In genomic region chr9:88530051-88530450, GRCh38 we compare ENCODE assay signal across 14 cellular contexts. TPM values are rescaled to one million over a fixed set of nuclear protein-coding genes. Genes with fewer than 3 reads are reported as not detected.
DNase-seq lines count a peak whose midpoint lies in the region; ATAC-seq and TF ChIP-seq lines count a peak whose summit lies in the region.
"Had no signal": no experiment of that assay in that cellular context is flagged by ENCODE, and none has a peak within 500 bp of the region (broad histone marks: within the 10 kb centered on the region; RNA-seq: fewer than 3 reads in every experiment).

No MANE protein-coding gene starts in this region.

- DNase-seq in Caki2 (ENCODE audit: low read depth): peak; percentile 87
- DNase-seq in MV-4-11 (lab: John Stamatoyannopoulos, UW): peak; percentile 74
- no peak for DNase-seq in coronary artery (ENCODE audit: low spot score)
- DNase-seq in effector CD8-positive, alpha-beta T cell (lab: John Stamatoyannopoulos, UW): no peak
- no peak for DNase-seq in NAMALWA (ENCODE audit: low spot score)
- no peak for DNase-seq in nephron progenitor cell
- DNase-seq in stimulated activated naive B cell treated with anti-CD40 and anti-IgM and Interleukin-4, amounts not matched to agents 10 μg/mL and 1 μg/mL and 100 μg/mL, for 72 hours: no peak
- DNase-seq: amniotic stem cell; CD8-positive, alpha-beta T cell; left cardiac atrium; NCI-H2081; stimulated activated CD4-positive, alpha-beta T cell treated with anti-CD3 and anti-CD28 coated beads, Interleukin-4, amount 100 ng/mL, for 1 hour had no signal

- H3K27ac ChIP-seq in coronary artery: peak overlapping the region; percentile 16 to 78

- H3K4me3 ChIP-seq in coronary artery: no peak overlapping the region
- H3K4me3 ChIP-seq: GM12878 had no signal

- H3K4me3 Mint-ChIP-seq in nephron: peak overlapping the region in 1 of 3 experiments; percentile 24
- H3K4me3 Mint-ChIP-seq in nephron progenitor cell: no peak overlapping the region
- H3K4me3 Mint-ChIP-seq in stimulated activated naive B cell treated with anti-CD40 and anti-IgM and Interleukin-4, amounts not matched to agents 10 μg/mL and 1 μg/mL and 100 μg/mL, for 72 hours: no peak overlapping the region
- H3K4me3 Mint-ChIP-seq: CD8-positive, alpha-beta T cell had no signal

- in situ Hi-C loops in Caki2 (cut with HindIII; ENCODE audit: low pct_unique_long_range_greater_than_20kb, low sequenced_read_pairs): no loop called here

- peak overlapping the region; percentile 32 to 85 (median 83) for H3K27ac Mint-ChIP-seq in nephron
- no peak overlapping the region for H3K27ac Mint-ChIP-seq in nephron progenitor cell
- H3K27ac Mint-ChIP-seq in stimulated activated naive B cell treated with anti-CD40 and anti-IgM and Interleukin-4, amounts not matched to agents 10 μg/mL and 1 μg/mL and 100 μg/mL, for 72 hours: no peak overlapping the region
- H3K27ac Mint-ChIP-seq: CD8-positive, alpha-beta T cell had no signal

- H3K4me1 Mint-ChIP-seq in nephron (peaks cover 43% of the 10 kb centered on the region), nephron progenitor cell (peaks cover 54% of the 10 kb centered on the region)
- H3K4me1 Mint-ChIP-seq in stimulated activated naive B cell treated with anti-CD40 and anti-IgM and Interleukin-4, amounts not matched to agents 10 μg/mL and 1 μg/mL and 100 μg/mL, for 72 hours: peaks cover 7 to 16% of the 10 kb centered on the region in 2 donors

- H3K36me3 Mint-ChIP-seq in nephron (ENCODE audit: low read depth) (no peaks in the 10 kb centered on the region), nephron progenitor cell (ENCODE audit: low read depth) (no peaks in the 10 kb centered on the region)
- H3K36me3 Mint-ChIP-seq in stimulated activated naive B cell treated with anti-CD40 and anti-IgM and Interleukin-4, amounts not matched to agents 10 μg/mL and 1 μg/mL and 100 μg/mL, for 72 hours: no peaks in the 10 kb centered on the region
- H3K36me3 Mint-ChIP-seq: CD8-positive, alpha-beta T cell had no signal

- no peak for ATAC-seq in stimulated activated naive B cell treated with anti-CD40 and anti-IgM and Interleukin-4, amounts not matched to agents 10 μg/mL and 1 μg/mL and 100 μg/mL, for 72 hours (replicated peaks)
- ATAC-seq: CD8-positive, alpha-beta T cell; GM12878; left cardiac atrium had no signal

- H3K9me3 Mint-ChIP-seq in nephron (no peaks in the 10 kb centered on the region), nephron progenitor cell (peaks cover 8% of the 10 kb centered on the region)
- H3K9me3 Mint-ChIP-seq in stimulated activated naive B cell treated with anti-CD40 and anti-IgM and Interleukin-4, amounts not matched to agents 10 μg/mL and 1 μg/mL and 100 μg/mL, for 72 hours: peaks cover 0 to 1% of the 10 kb centered on the region in 2 donors
- H3K9me3 Mint-ChIP-seq: CD8-positive, alpha-beta T cell had no signal

- H3K27me3 Mint-ChIP-seq in nephron (ENCODE audit: low read depth): peaks cover 35% of the 10 kb centered on the region
- peaks cover 51% of the 10 kb centered on the region for H3K27me3 Mint-ChIP-seq in nephron progenitor cell (ENCODE audit: low read depth, poor library complexity)
- H3K27me3 Mint-ChIP-seq in stimulated activated naive B cell treated with anti-CD40 and anti-IgM and Interleukin-4, amounts not matched to agents 10 μg/mL and 1 μg/mL and 100 μg/mL, for 72 hours: peaks cover 53 to 71% of the 10 kb centered on the region in 2 donors

- TF ChIP-seq CTCF in coronary artery (IDR thresholded peaks at IDR 0.05) (no peak), nephron (IDR thresholded peaks at IDR 0.05; ENCODE audit: unreplicated experiment in 3 of 3) (no peak), nephron progenitor cell (IDR thresholded peaks at IDR 0.05) (no peak)

RNA-seq across cellular contexts. Expression of gene NXNL2, which starts 4.9 kb away (rescaled TPM):
- 6.9 and 7.8 TPM in 2 replicates for total RNA-seq in Caki2 (2014; rRNA removed; shearing (Covaris generic); ENCODE audit: low replicate concordance)
- total RNA-seq: CD8-positive, alpha-beta T cell; GM12878; left cardiac atrium had no signal

Comparison
In these comparisons a context has a peak if more than half of its experiments do, and no peak if none do; other contexts are left out.
1. DNase-seq: peak in Caki2 (single experiment) and MV-4-11 (single experiment); none in coronary artery (single experiment), effector CD8-positive, alpha-beta T cell (single experiment), NAMALWA (single experiment), nephron progenitor cell (single experiment) and stimulated activated naive B cell treated with anti-CD40 and anti-IgM and Interleukin-4, amounts not matched to agents 10 μg/mL and 1 μg/mL and 100 μg/mL, for 72 hours (single experiment).
2. H3K27ac Mint-ChIP-seq: peak in nephron (3 of 3); none in nephron progenitor cell (single experiment) and stimulated activated naive B cell treated with anti-CD40 and anti-IgM and Interleukin-4, amounts not matched to agents 10 μg/mL and 1 μg/mL and 100 μg/mL, for 72 hours (single experiment).